ENCODE assay signal across 9 cellular contexts in genomic region chr22:23212061-23213030, GRCh38. TPM values are rescaled to one million over a fixed set of nuclear protein-coding genes. Genes with fewer than 3 reads are reported as not detected.
A peak's percentile ranks its signal among the peaks of the same experiment; 100 is the strongest.
DNase-seq lines count a peak whose midpoint lies in the region; ATAC-seq and TF ChIP-seq lines count a peak whose summit lies in the region.
"Had no signal": no experiment of that assay in that cellular context is flagged by ENCODE, and none has a peak within 500 bp of the region (broad histone marks: within the 10 kb centered on the region; RNA-seq: fewer than 3 reads in every experiment).

No MANE protein-coding gene starts in this region.

- 61 to 75% (median 67%) methylated on average over 10 of the region's 10 CpGs for WGBS in spleen, 5 donors

- H3K4me1 ChIP-seq in spleen: peaks cover 34 to 97% (median 62%) of the 10 kb centered on the region in 6 donors

- H3K4me3 Mint-ChIP-seq in activated T-cell treated with anti-CD3 and anti-CD28 coated beads, Interleukin-2, amount 50 U/mL, for 24 hours: no peak overlapping the region
- H3K4me3 Mint-ChIP-seq in brain: no peak overlapping the region

- ATAC-seq in HG02981 (IDR thresholded peaks at IDR 0.05; ENCODE audit: unreplicated experiment): no peak

- no peaks in the 10 kb centered on the region for H3K9me3 Mint-ChIP-seq in activated T-cell treated with anti-CD3 and anti-CD28 coated beads, Interleukin-2, amount 50 U/mL, for 24 hours
- H3K9me3 Mint-ChIP-seq in brain: peaks cover 0 to 2% (median 0%) of the 10 kb centered on the region in 5 experiments

- H3K4me3 ChIP-seq in spleen: no peak overlapping the region

- no peak for DNase-seq in activated T-cell treated with anti-CD3 and anti-CD28 coated beads, Interleukin-2, amount 50 U/mL, for 24 hours
- DNase-seq in activated T-cell treated with anti-CD3 and anti-CD28 coated beads for 4 hours (no peak), NCI-H2029 treated with DMSO at 0.1 percent for 48 hours (lab: John Stamatoyannopoulos, UW) (peak; percentile 66), spleen (peak; percentile 56), occipital lobe (lab: John Stamatoyannopoulos, UW) (no peak), SIG-M5 (lab: John Stamatoyannopoulos, UW) (no peak)

- no peak for TF ChIP-seq POLR2A in spleen (IDR thresholded peaks at IDR 0.05)

- no peaks in the 10 kb centered on the region for H3K9me3 ChIP-seq in spleen

- TF ChIP-seq CTCF in brain (conservative IDR thresholded peaks at IDR 0.05) (no peak), spleen (IDR thresholded peaks at IDR 0.05 in 8 of 11, conservative IDR thresholded peaks at IDR 0.05 in 3 of 11) (no peak)

- peaks cover 24% of the 10 kb centered on the region for H3K36me3 Mint-ChIP-seq in activated T-cell treated with anti-CD3 and anti-CD28 coated beads, Interleukin-2, amount 50 U/mL, for 24 hours (ENCODE audit: low read depth)
- peaks cover 41% of the 10 kb centered on the region for H3K36me3 Mint-ChIP-seq in brain

- peak overlapping the region in 1 of 8 donors; percentile 17 for H3K27ac ChIP-seq in spleen
- H3K27ac ChIP-seq: KMS-11 had no signal

- H3K27me3 ChIP-seq in spleen (replicated peaks in 1 of 7): no peaks in the 10 kb centered on the region

- H3K27me3 Mint-ChIP-seq in activated T-cell treated with anti-CD3 and anti-CD28 coated beads, Interleukin-2, amount 50 U/mL, for 24 hours: no peaks in the 10 kb centered on the region
- H3K27me3 Mint-ChIP-seq in brain: no peaks in the 10 kb centered on the region

- H3K27ac Mint-ChIP-seq in activated T-cell treated with anti-CD3 and anti-CD28 coated beads, Interleukin-2, amount 50 U/mL, for 24 hours: peak overlapping the region; percentile 78
- peak overlapping the region; percentile 36 to 90 (median 68) for H3K27ac Mint-ChIP-seq in brain

- peaks cover 0 to 21% (median 0%) of the 10 kb centered on the region in 6 donors for H3K36me3 ChIP-seq in spleen

- intact Hi-C loops in spleen (cut with DNase I; ENCODE audit: low total_unique reads): no loop called here

- H3K4me1 Mint-ChIP-seq in activated T-cell treated with anti-CD3 and anti-CD28 coated beads, Interleukin-2, amount 50 U/mL, for 24 hours (ENCODE audit: low read depth): peaks cover 63% of the 10 kb centered on the region
- H3K4me1 Mint-ChIP-seq in brain: peaks cover 78% of the 10 kb centered on the region

RNA-seq across cellular contexts. Expression of gene BCR, which starts 32.0 kb away (rescaled TPM):
- 52.6 TPM for polyA plus RNA-seq in brain (ENCODE audit: insufficient read depth, low read depth, low replicate concordance)
- total RNA-seq in spleen: 10 to 100 TPM; 39.3 to 64.8 (median 56.3) TPM
- polyA plus RNA-seq in spleen: 10 to 100 TPM; 15.2 to 21.9 (median 15.8) TPM
- 53.2 TPM for total RNA-seq in occipital lobe

Comparison
In these comparisons a context has a peak if more than half of its experiments do, and no peak if none do; other contexts are left out.
1. DNase-seq: peak in NCI-H2029 treated with DMSO at 0.1 percent for 48 hours (single experiment) and spleen (single experiment); none in activated T-cell treated with anti-CD3 and anti-CD28 coated beads, Interleukin-2, amount 50 U/mL, for 24 hours (single experiment), activated T-cell treated with anti-CD3 and anti-CD28 coated beads for 4 hours (single experiment), occipital lobe (single experiment) and SIG-M5 (single experiment).